Comparison of ENCODE assay signal across 22 cellular contexts in genomic region chr4:2732526-2732925, GRCh38. TPM values are rescaled to one million over a fixed set of nuclear protein-coding genes. Genes with fewer than 3 reads are reported as not detected.
DNase-seq lines count a peak whose midpoint lies in the region; ATAC-seq and TF ChIP-seq lines count a peak whose summit lies in the region.
"Had no signal": no experiment of that assay in that cellular context is flagged by ENCODE, and none has a peak within 500 bp of the region (broad histone marks: within the 10 kb centered on the region; RNA-seq: fewer than 3 reads in every experiment).

No MANE protein-coding gene starts in this region.

- WGBS in upper lobe of left lung, 2 donors: 92 to 94% methylated on average over 6 of the region's 6 CpGs

- H3K4me1 ChIP-seq in upper lobe of left lung: no peaks in the 10 kb centered on the region
- H3K4me1 ChIP-seq: gastroesophageal sphincter, lower lobe of right lung, prostate gland had no signal

- H3K27me3 Mint-ChIP-seq in activated CD4-positive, alpha-beta memory T cell treated with anti-CD3 and anti-CD28 coated beads, Interleukin-2, amount 10 ng/mL, durations not matched to agents 7 days and 5 days: no peaks in the 10 kb centered on the region
- no peaks in the 10 kb centered on the region for H3K27me3 Mint-ChIP-seq in activated CD4-positive, alpha-beta memory T cell treated with anti-CD3 and anti-CD28 coated beads for 36 hours
- no peaks in the 10 kb centered on the region for H3K27me3 Mint-ChIP-seq in dendritic cell treated with granulocyte-macrophage colony-stimulating factor and Interleukin-4, amounts not matched to agents 40 ng/mL and 50 ng/mL, for 4 days

- H3K4me1 Mint-ChIP-seq in activated CD4-positive, alpha-beta memory T cell treated with anti-CD3 and anti-CD28 coated beads, Interleukin-2, amount 10 ng/mL, durations not matched to agents 7 days and 5 days: peaks cover 12% of the 10 kb centered on the region
- H3K4me1 Mint-ChIP-seq in activated CD4-positive, alpha-beta memory T cell treated with anti-CD3 and anti-CD28 coated beads for 36 hours (ENCODE audit: low read depth): peaks cover 4% of the 10 kb centered on the region
- H3K4me1 Mint-ChIP-seq in dendritic cell treated with granulocyte-macrophage colony-stimulating factor and Interleukin-4, amounts not matched to agents 40 ng/mL and 50 ng/mL, for 4 days (ENCODE audit: low read depth): peaks cover 27% of the 10 kb centered on the region

- no peak for ATAC-seq in HG02840 (IDR thresholded peaks at IDR 0.05; ENCODE audit: low FRiP score, unreplicated experiment)
- no peak for ATAC-seq in GM21737 (IDR thresholded peaks at IDR 0.05; ENCODE audit: unreplicated experiment)
- no peak for ATAC-seq in upper lobe of left lung (ENCODE audit: low FRiP score in 2 of 2)
- ATAC-seq: gastroesophageal sphincter had no signal

- no peak for TF ChIP-seq CTCF in upper lobe of left lung (IDR thresholded peaks at IDR 0.05)

- POLR2A ChIA-PET in activated CD4-positive, alpha-beta memory T cell treated with anti-CD3 and anti-CD28 coated beads, Interleukin-2, amount 10 ng/mL, durations not matched to agents 7 days and 5 days (lab: Charles Lee): interaction anchor here (1.8 kb wide), 1 partner anchor 13 kb away, joined by 5 read pairs; no protein-coding TSS in a partner anchor
- POLR2A ChIA-PET in activated CD4-positive, alpha-beta memory T cell treated with anti-CD3 and anti-CD28 coated beads for 36 hours (lab: Charles Lee): no interaction called here

- H3K4me3 ChIP-seq in H7 (ENCODE audit: insufficient read depth, low read depth, low read length): no peak overlapping the region
- no peak overlapping the region for H3K4me3 ChIP-seq in upper lobe of left lung
- H3K4me3 ChIP-seq: gastroesophageal sphincter, lower lobe of right lung, PC-9, prostate gland had no signal

- no peak overlapping the region for H3K4me3 Mint-ChIP-seq in activated CD4-positive, alpha-beta memory T cell treated with anti-CD3 and anti-CD28 coated beads, Interleukin-2, amount 10 ng/mL, durations not matched to agents 7 days and 5 days
- H3K4me3 Mint-ChIP-seq in activated CD4-positive, alpha-beta memory T cell treated with anti-CD3 and anti-CD28 coated beads for 36 hours: no peak overlapping the region
- no peak overlapping the region for H3K4me3 Mint-ChIP-seq in dendritic cell treated with granulocyte-macrophage colony-stimulating factor and Interleukin-4, amounts not matched to agents 40 ng/mL and 50 ng/mL, for 4 days
- H3K4me3 Mint-ChIP-seq: activated T-cell treated with anti-CD3 and anti-CD28 coated beads, Interleukin-2, amount 50 U/mL, for 72 hours had no signal

- peaks cover 0 to 5% (median 0%) of the 10 kb centered on the region in 4 donors for H3K9me3 ChIP-seq in upper lobe of left lung
- H3K9me3 ChIP-seq: prostate gland had no signal

- CTCF ChIA-PET in activated CD4-positive, alpha-beta memory T cell treated with anti-CD3 and anti-CD28 coated beads, Interleukin-2, amount 10 ng/mL, durations not matched to agents 7 days and 5 days (lab: Charles Lee): no interaction called here
- CTCF ChIA-PET in activated CD4-positive, alpha-beta memory T cell treated with anti-CD3 and anti-CD28 coated beads for 36 hours (lab: Charles Lee): no interaction called here

- H3K36me3 Mint-ChIP-seq in activated CD4-positive, alpha-beta memory T cell treated with anti-CD3 and anti-CD28 coated beads, Interleukin-2, amount 10 ng/mL, durations not matched to agents 7 days and 5 days (ENCODE audit: low read depth): peaks cover 47% of the 10 kb centered on the region
- peaks cover 33% of the 10 kb centered on the region for H3K36me3 Mint-ChIP-seq in activated CD4-positive, alpha-beta memory T cell treated with anti-CD3 and anti-CD28 coated beads for 36 hours
- peaks cover 74% of the 10 kb centered on the region for H3K36me3 Mint-ChIP-seq in dendritic cell treated with granulocyte-macrophage colony-stimulating factor and Interleukin-4, amounts not matched to agents 40 ng/mL and 50 ng/mL, for 4 days (ENCODE audit: low read depth)

- H3K36me3 ChIP-seq in H7 (replicated peaks; ENCODE audit: control insufficient read depth, insufficient read depth, low read length): peaks cover 4% of the 10 kb centered on the region
- H3K36me3 ChIP-seq in upper lobe of left lung: peaks cover 6 to 42% (median 32%) of the 10 kb centered on the region in 4 donors

- no peak for TF ChIP-seq POLR2A in upper lobe of left lung (IDR thresholded peaks at IDR 0.05)

- H3K9me3 Mint-ChIP-seq in activated CD4-positive, alpha-beta memory T cell treated with anti-CD3 and anti-CD28 coated beads, Interleukin-2, amount 10 ng/mL, durations not matched to agents 7 days and 5 days: peaks cover 11% of the 10 kb centered on the region
- peaks cover 15% of the 10 kb centered on the region for H3K9me3 Mint-ChIP-seq in activated CD4-positive, alpha-beta memory T cell treated with anti-CD3 and anti-CD28 coated beads for 36 hours
- no peaks in the 10 kb centered on the region for H3K9me3 Mint-ChIP-seq in dendritic cell treated with granulocyte-macrophage colony-stimulating factor and Interleukin-4, amounts not matched to agents 40 ng/mL and 50 ng/mL, for 4 days

- TF ChIP-seq EP300 in upper lobe of left lung (IDR thresholded peaks at IDR 0.05): no peak

- no peak for DNase-seq in activated CD4-positive, alpha-beta memory T cell treated with anti-CD3 and anti-CD28 coated beads, Interleukin-2, amount 10 ng/mL, durations not matched to agents 7 days and 5 days
- no peak for DNase-seq in activated CD4-positive, alpha-beta memory T cell treated with anti-CD3 and anti-CD28 coated beads for 36 hours
- DNase-seq in H7: peak; percentile 24
- DNase-seq in posterior vena cava (ENCODE audit: low spot score): peak; percentile 38
- DNase-seq in upper lobe of left lung: no peak
- DNase-seq: activated T-cell treated with anti-CD3 and anti-CD28 coated beads, Interleukin-2, amount 50 U/mL, for 72 hours; AML-193; cortex of kidney; GF-D8; GOT3; lower lobe of right lung; MV-4-11; NCI-H146; NCI-H510A treated with DMSO at 0.1 percent for 48 hours; NK-92 treated with Interleukin-12 subunit alpha and Interleukin-12 subunit beta, amount 100 ng/mL, for 24 hours; PC-9; SHP77 treated with DMSO at 0.1 percent for 48 hours had no signal

- intact Hi-C loops in activated CD4-positive, alpha-beta memory T cell treated with anti-CD3 and anti-CD28 coated beads for 36 hours (cut with micrococcal nuclease): no loop called here
- intact Hi-C loops in dendritic cell treated with granulocyte-macrophage colony-stimulating factor and Interleukin-4, amounts not matched to agents 40 ng/mL and 50 ng/mL, for 4 days (cut with micrococcal nuclease): no loop called here
- intact Hi-C loops in posterior vena cava (cut with DNase I): no loop called here

- peak overlapping the region; percentile 35 for H3K27ac Mint-ChIP-seq in activated CD4-positive, alpha-beta memory T cell treated with anti-CD3 and anti-CD28 coated beads, Interleukin-2, amount 10 ng/mL, durations not matched to agents 7 days and 5 days
- no peak overlapping the region for H3K27ac Mint-ChIP-seq in activated CD4-positive, alpha-beta memory T cell treated with anti-CD3 and anti-CD28 coated beads for 36 hours
- peak overlapping the region; percentile 7 for H3K27ac Mint-ChIP-seq in dendritic cell treated with granulocyte-macrophage colony-stimulating factor and Interleukin-4, amounts not matched to agents 40 ng/mL and 50 ng/mL, for 4 days
- H3K27ac Mint-ChIP-seq: activated T-cell treated with anti-CD3 and anti-CD28 coated beads, Interleukin-2, amount 50 U/mL, for 72 hours had no signal

- H3K27me3 ChIP-seq in H7 (ENCODE audit: control insufficient read depth, insufficient read depth, low read length) (no peaks in the 10 kb centered on the region), upper lobe of left lung (no peaks in the 10 kb centered on the region)
- H3K27me3 ChIP-seq: gastroesophageal sphincter had no signal

- H3K27ac ChIP-seq in upper lobe of left lung: no peak overlapping the region
- H3K27ac ChIP-seq: gastroesophageal sphincter, lower lobe of right lung, PC-9, prostate gland had no signal

RNA-seq across cellular contexts. Expression of gene TNIP2, which starts 23.6 kb away (rescaled TPM):
- 10 to 100 TPM; 56.1 to 58.4 TPM for total RNA-seq in activated CD4-positive, alpha-beta memory T cell treated with anti-CD3 and anti-CD28 coated beads, Interleukin-2, amount 10 ng/mL, durations not matched to agents 7 days and 5 days
- 10 to 100 TPM; 74.2 to 77.5 TPM for total RNA-seq in activated CD4-positive, alpha-beta memory T cell treated with anti-CD3 and anti-CD28 coated beads for 36 hours
- total RNA-seq in H7 (2014; rRNA removed; shearing (Covaris generic)): 44.6 and 51.3 TPM in 2 replicates
- 10 to 100 TPM; 25.4 to 29.2 TPM for total RNA-seq in posterior vena cava
- total RNA-seq in upper lobe of left lung: 10 to 100 TPM; 39.4 to 87.1 (median 60.1) TPM

Comparison
In these comparisons a context has a peak if more than half of its experiments do, and no peak if none do; other contexts are left out.
1. DNase-seq: peak in H7 (single experiment) and posterior vena cava (single experiment); none in activated CD4-positive, alpha-beta memory T cell treated with anti-CD3 and anti-CD28 coated beads, Interleukin-2, amount 10 ng/mL, durations not matched to agents 7 days and 5 days (single experiment), activated CD4-positive, alpha-beta memory T cell treated with anti-CD3 and anti-CD28 coated beads for 36 hours (single experiment) and upper lobe of left lung (0 of 2).